ENCODE assay signal across 17 cellular contexts in the genomic region with DNA sequence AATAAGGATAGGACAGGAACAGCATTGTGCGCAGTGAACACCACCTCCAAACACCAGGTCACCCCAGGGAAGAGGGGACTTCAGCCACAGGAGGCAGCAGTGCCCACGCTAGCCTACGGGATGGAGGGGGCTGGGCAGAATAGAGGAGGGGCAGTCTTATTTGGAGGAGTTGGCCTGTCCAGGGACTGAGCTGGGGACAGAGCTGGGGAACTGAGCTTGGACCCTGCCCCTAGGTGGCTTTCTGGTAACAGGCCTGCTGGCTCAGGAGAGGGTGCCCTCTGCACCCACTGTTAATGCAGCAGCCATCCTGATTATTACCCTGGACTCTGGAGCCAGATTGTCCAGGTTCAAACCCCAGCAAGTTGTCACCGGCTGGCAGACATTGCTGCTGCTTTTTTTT. TPM values are rescaled to one million over a fixed set of nuclear protein-coding genes. Genes with fewer than 3 reads are reported as not detected.
"Had no signal": no experiment of that assay in that cellular context is flagged by ENCODE, and none has a peak within 500 bp of the region (broad histone marks: within the 10 kb centered on the region; RNA-seq: fewer than 3 reads in every experiment).

No MANE protein-coding gene starts in this region.

- ATAC-seq: activated CD4-positive, alpha-beta T cell treated with anti-CD3 and anti-CD28 coated beads for 36 hours; activated CD8-positive, alpha-beta T cell treated with anti-CD3 and anti-CD28 coated beads for 36 hours; foreskin keratinocyte had no signal

- H3K4me1 ChIP-seq: foreskin keratinocyte had no signal

- H3K27me3 Mint-ChIP-seq: activated CD4-positive, alpha-beta T cell treated with anti-CD3 and anti-CD28 coated beads for 36 hours; activated CD8-positive, alpha-beta T cell treated with anti-CD3 and anti-CD28 coated beads for 36 hours; activated naive CD4-positive, alpha-beta T cell treated with anti-CD3 and anti-CD28 coated beads, Interleukin-2, amount 50 U/mL, for 24 hours had no signal

- H3K4me3 ChIP-seq: tibial nerve had no signal

- H3K27ac ChIP-seq: foreskin keratinocyte, neutrophil, tibial nerve, VCaP had no signal

- H3K27me3 ChIP-seq: foreskin keratinocyte, tibial nerve had no signal

- H3K9me3 ChIP-seq: neutrophil, tibial nerve had no signal

- H3K9me3 Mint-ChIP-seq: activated CD8-positive, alpha-beta T cell treated with anti-CD3 and anti-CD28 coated beads for 36 hours; activated naive CD4-positive, alpha-beta T cell treated with anti-CD3 and anti-CD28 coated beads, Interleukin-2, amount 50 U/mL, for 24 hours had no signal

- H3K4me3 Mint-ChIP-seq: activated CD4-positive, alpha-beta T cell treated with anti-CD3 and anti-CD28 coated beads for 36 hours; activated CD8-positive, alpha-beta T cell treated with anti-CD3 and anti-CD28 coated beads for 36 hours; activated naive CD4-positive, alpha-beta T cell treated with anti-CD3 and anti-CD28 coated beads, Interleukin-2, amount 50 U/mL, for 24 hours had no signal

- H3K36me3 ChIP-seq: neutrophil had no signal

- H3K36me3 Mint-ChIP-seq: activated naive CD4-positive, alpha-beta T cell treated with anti-CD3 and anti-CD28 coated beads, Interleukin-2, amount 50 U/mL, for 24 hours had no signal

- H3K27ac Mint-ChIP-seq: activated CD4-positive, alpha-beta T cell treated with anti-CD3 and anti-CD28 coated beads for 36 hours; activated CD8-positive, alpha-beta T cell treated with anti-CD3 and anti-CD28 coated beads for 36 hours; activated naive CD4-positive, alpha-beta T cell treated with anti-CD3 and anti-CD28 coated beads, Interleukin-2, amount 50 U/mL, for 24 hours had no signal

- DNase-seq: activated CD4-positive, alpha-beta T cell treated with anti-CD3 and anti-CD28 coated beads for 36 hours; activated CD8-positive, alpha-beta T cell treated with anti-CD3 and anti-CD28 coated beads for 36 hours; activated effector memory CD4-positive, alpha-beta T cell treated with anti-CD3 and anti-CD28 coated beads, Interleukin-2, amount 50 U/mL, for 16 hours; activated T-cell treated with anti-CD3 and anti-CD28 coated beads, Interleukin-2, amount 50 U/mL, for 48 hours; amniotic stem cell; caudate nucleus; foreskin keratinocyte; retina; stimulated activated CD4-positive, alpha-beta T cell treated with anti-CD3 and anti-CD28 coated beads, Interleukin-4, amount 100 ng/mL, for 24 hours; stimulated activated naive CD4-positive, alpha-beta T cell treated with Interleukin-2 at 50 U/mL for 16 hours; substantia nigra had no signal

RNA-seq across cellular contexts. Expression of gene ADGRG5, which starts 15.4 kb away (rescaled TPM):
- total RNA-seq: foreskin keratinocyte, lung microvascular endothelial cell, skeletal muscle tissue had no signal
